In genomic region chr3:171874251-171874679, GRCh38 we compare ENCODE assay signal across 11 cellular contexts. TPM values are rescaled to one million over a fixed set of nuclear protein-coding genes. Genes with fewer than 3 reads are reported as not detected.
DNase-seq lines count a peak whose midpoint lies in the region; ATAC-seq, FAIRE-seq and TF ChIP-seq lines count a peak whose summit lies in the region.
"Had no signal": no experiment of that assay in that cellular context is flagged by ENCODE, and none has a peak within 500 bp of the region (broad histone marks: within the 10 kb centered on the region; RNA-seq: fewer than 3 reads in every experiment).

No MANE protein-coding gene starts in this region.

- peaks cover 0 to 9% (median 0%) of the 10 kb centered on the region in 3 donors for H3K4me1 ChIP-seq in pancreas

- CTCF ChIA-PET in RWPE1 (lab: Yijun Ruan, JAX), result no interaction called here

- intact Hi-C loops in pancreas (cut with DNase I), result no loop called here

- H3K4me3 ChIP-seq in fibroblast of villous mesenchyme (ENCODE audit: low read depth, low read length) (no peak overlapping the region), pancreas (no peak overlapping the region)

- no peaks in the 10 kb centered on the region for H3K36me3 ChIP-seq in pancreas

- H3K9me3 ChIP-seq in pancreas, result no peaks in the 10 kb centered on the region

- H3K27me3 ChIP-seq in pancreas, result no peaks in the 10 kb centered on the region

- FAIRE-seq in pancreas (lab: Jason Lieb, UNC), result no peak
- FAIRE-seq: islet of Langerhans had no signal

- ATAC-seq in pancreas, result peak in 3 of 4 donors; percentile 57 to 74 (median 71)
- ATAC-seq: activated CD8-positive, alpha-beta T cell treated with anti-CD3 and anti-CD28 coated beads for 36 hours had no signal

- peak; percentile 93 for DNase-seq in Daoy (ENCODE audit: low read depth)
- peak; percentile 18 for DNase-seq in RWPE1 (ENCODE audit: low spot score)
- DNase-seq in fibroblast of villous mesenchyme (ENCODE audit: low read depth), result peak; percentile 98
- no peak for DNase-seq in pancreas
- no peak for DNase-seq in NCI-H748 (lab: John Stamatoyannopoulos, UW; ENCODE audit: unreplicated experiment)
- no peak for DNase-seq in GOT3 (lab: John Stamatoyannopoulos, UW)
- DNase-seq in activated CD8-positive, alpha-beta memory T cell treated with anti-CD3 and anti-CD28 coated beads, Interleukin-2, amount 50 U/mL, for 48 hours, result no peak
- DNase-seq in SK-N-DZ (ENCODE audit: low spot score), result no peak
- DNase-seq: activated CD8-positive, alpha-beta T cell treated with anti-CD3 and anti-CD28 coated beads for 36 hours had no signal

- no peak overlapping the region for H3K27ac ChIP-seq in RWPE1
- H3K27ac ChIP-seq in pancreas, result peak overlapping the region in 2 of 4 donors; percentile 60 to 70

- WGBS in pancreas, 2 donors, result 52 to 58% methylated on average over 2 of the region's 2 CpGs

- TF ChIP-seq CTCF in RWPE1 (conservative IDR thresholded peaks at IDR 0.05; ENCODE audit: low read depth), result no peak
- TF ChIP-seq CTCF in fibroblast of villous mesenchyme (IDR thresholded peaks at IDR 0.05; ENCODE audit: insufficient read depth, low read depth, low read length), result no peak
- no peak for TF ChIP-seq CTCF in pancreas (IDR thresholded peaks at IDR 0.05)

- POLR2A ChIA-PET in RWPE1 (lab: Yijun Ruan, JAX; ENCODE audit: low non-redundant PET), result no interaction called here

RNA-seq across cellular contexts. Expression of gene TMEM212, which starts 31.1 kb away (rescaled TPM):
- total RNA-seq in Daoy (2014; rRNA removed; shearing (Covaris generic)), result not detected in 2 replicates
- total RNA-seq in fibroblast of villous mesenchyme (not detected in 2 replicates), pancreas (not detected)
- not detected for polyA plus RNA-seq in pancreas
- not detected in 2 replicates for polyA plus RNA-seq in SK-N-DZ (2014; cell fraction: cytosol; rRNA removed)
- polyA plus RNA-seq in SK-N-DZ (2014; cell fraction: nucleus; rRNA removed), result not detected in 2 replicates
- total RNA-seq: activated CD8-positive, alpha-beta T cell treated with anti-CD3 and anti-CD28 coated beads for 36 hours; urinary bladder had no signal
- polyA plus RNA-seq: urinary bladder had no signal

Comparison
In these comparisons a context has a peak if more than half of its experiments do, and no peak if none do; other contexts are left out.
1. DNase-seq: peak in Daoy (single experiment), RWPE1 (single experiment) and fibroblast of villous mesenchyme (single experiment); none in pancreas (0 of 6), NCI-H748 (single experiment), GOT3 (single experiment), activated CD8-positive, alpha-beta memory T cell treated with anti-CD3 and anti-CD28 coated beads, Interleukin-2, amount 50 U/mL, for 48 hours (single experiment) and SK-N-DZ (single experiment).